13 cellular contexts compared by ENCODE assay signal in genomic region chr1:164608651-164609057, GRCh38. TPM values are rescaled to one million over a fixed set of nuclear protein-coding genes. Genes with fewer than 3 reads are reported as not detected.
DNase-seq lines count a peak whose midpoint lies in the region; ATAC-seq, FAIRE-seq and TF ChIP-seq lines count a peak whose summit lies in the region.
"Had no signal": no experiment of that assay in that cellular context is flagged by ENCODE, and none has a peak within 500 bp of the region (broad histone marks: within the 10 kb centered on the region; RNA-seq: fewer than 3 reads in every experiment).

No MANE protein-coding gene starts in this region.

- H3K4me3 Mint-ChIP-seq in activated CD4-positive, alpha-beta T cell treated with anti-CD3 and anti-CD28 coated beads for 36 hours: no peak overlapping the region

- H2AK9ac ChIP-seq in IMR-90 (replicated peaks; ENCODE audit: low read depth, low read length, poor library complexity): peak overlapping the region; percentile 79

- ATAC-seq in A549 (no peak), IMR-90 (ENCODE audit: low read depth) (peak; percentile 65), omental fat pad (ENCODE audit: low FRiP score) (peak; percentile 38)
- ATAC-seq in activated CD4-positive, alpha-beta T cell treated with anti-CD3 and anti-CD28 coated beads for 36 hours: no peak

- no peaks in the 10 kb centered on the region for H3K36me3 Mint-ChIP-seq in activated CD4-positive, alpha-beta T cell treated with anti-CD3 and anti-CD28 coated beads for 36 hours (ENCODE audit: low read depth)

- FAIRE-seq in A549 (lab: Jason Lieb, UNC): no peak
- FAIRE-seq: GM19239 had no signal

- no peak overlapping the region for H3K23ac ChIP-seq in IMR-90 (ENCODE audit: low read depth, low read length)

- no peak overlapping the region; a peak in 1 of 4 replicates for H4K8ac ChIP-seq in IMR-90 (ENCODE audit: low read depth in 2 of 2, low read length in 2 of 2)

- H3K56ac ChIP-seq in IMR-90 (ENCODE audit: extremely low read depth, insufficient read depth, low read length): no peak overlapping the region

- CTCF ChIA-PET in A549 (lab: Yijun Ruan, JAX): no interaction called here
- CTCF ChIA-PET in IMR-90 (lab: Yijun Ruan, JAX): interaction anchor here (1.1 kb wide), 1 partner anchor 17 kb away, joined by 4 read pairs; no protein-coding TSS in a partner anchor
- CTCF ChIA-PET in activated CD4-positive, alpha-beta T cell treated with anti-CD3 and anti-CD28 coated beads for 36 hours (lab: Charles Lee): no interaction called here

- TF ChIP-seq POLR2A in A549 (IDR thresholded peaks at IDR 0.05; ENCODE audit: low read length): no peak
- TF ChIP-seq POLR2A in IMR-90 (IDR thresholded peaks at IDR 0.05; ENCODE audit: low read depth, low read length): no peak

- in situ Hi-C loops in IMR-90 (cut with MboI; ENCODE audit: low sequenced_read_pairs): no loop called here

- H3K9ac ChIP-seq in IMR-90 (ENCODE audit: low read depth, low read length): no peak overlapping the region

- BruUV-seq in IMR-90 (replicated peaks; lab: Mats Ljungman, UMichigan): no TSS peak

- H3K14ac ChIP-seq in IMR-90 (replicated peaks; ENCODE audit: low read depth, low read length): peak overlapping the region; percentile 36; the same call in 1 of the 2 replicates

- H3K9me3 ChIP-seq in A549 (no peaks in the 10 kb centered on the region), IMR-90 (ENCODE audit: control insufficient read depth, insufficient read depth, low read length) (no peaks in the 10 kb centered on the region), WERI-Rb-1 (ENCODE audit: severe bottlenecking) (no peaks in the 10 kb centered on the region)
- H3K9me3 ChIP-seq: Caco-2 had no signal

- no peaks in the 10 kb centered on the region for H3K27me3 ChIP-seq in IMR-90 (ENCODE audit: control insufficient read depth, insufficient read depth, low read length)
- H3K27me3 ChIP-seq in WERI-Rb-1 (ENCODE audit: insufficient read depth, low read depth, severe bottlenecking): no peaks in the 10 kb centered on the region

- H3K4me2 ChIP-seq in A549 (0 out of 3 replicates have a peak overlapping the region, but pooled peaks have one; percentile 23), IMR-90 (ENCODE audit: low read depth, low read length) (peak overlapping the region; percentile 77; the same call in 1 of the 2 replicates)

- no peaks in the 10 kb centered on the region for H3K4me1 Mint-ChIP-seq in activated CD4-positive, alpha-beta T cell treated with anti-CD3 and anti-CD28 coated beads for 36 hours

- POLR2A ChIA-PET in A549 (lab: Yijun Ruan, JAX) (no interaction called here), IMR-90 (lab: Charles Lee; ENCODE audit: unreplicated experiment) (no interaction called here)
- POLR2A ChIA-PET in activated CD4-positive, alpha-beta T cell treated with anti-CD3 and anti-CD28 coated beads for 36 hours (lab: Charles Lee): interaction anchor here (0.7 kb wide), 1 partner anchor 85 kb away, joined by 8 read pairs; no protein-coding TSS in a partner anchor

- H3K18ac ChIP-seq in IMR-90 (ENCODE audit: low read depth, low read length): peak overlapping the region; percentile 81; the same call in 1 of the 2 replicates

- no peaks in the 10 kb centered on the region for H3K27me3 Mint-ChIP-seq in activated CD4-positive, alpha-beta T cell treated with anti-CD3 and anti-CD28 coated beads for 36 hours

- no peak overlapping the region for H4K91ac ChIP-seq in IMR-90 (ENCODE audit: insufficient read depth, low read depth, low read length)

- H3K27ac ChIP-seq in A549: peak overlapping the region in 1 of 2 experiments; percentile 54; a peak in 2 of 6 replicates
- H3K27ac ChIP-seq in IMR-90 (ENCODE audit: insufficient read depth, low read length): peak overlapping the region; percentile 95; the same call in 1 of the 2 replicates
- no peak overlapping the region for H3K27ac ChIP-seq in WERI-Rb-1

- no peak for TF ChIP-seq RAD21 in A549 (conservative IDR thresholded peaks at IDR 0.05 in 1 of 2, IDR thresholded peaks at IDR 0.05 in 1 of 2)
- no peak for TF ChIP-seq RAD21 in IMR-90 (IDR thresholded peaks at IDR 0.05; ENCODE audit: low read length)

- H3K4me3 ChIP-seq in A549 (no peak overlapping the region), IMR-90 (ENCODE audit: insufficient read depth, low read depth, low read length) (no peak overlapping the region), fibroblast of mammary gland (ENCODE audit: control insufficient read depth, low read depth, low read length) (no peak overlapping the region), WERI-Rb-1 (ENCODE audit: low read depth, low read length) (no peak overlapping the region)

- peak overlapping the region; percentile 71; the same call in 1 of the 2 replicates for H3K4ac ChIP-seq in IMR-90 (ENCODE audit: low read depth, low read length)

- H2BK15ac ChIP-seq in IMR-90 (ENCODE audit: low read depth, low read length): no peak overlapping the region

- peaks cover 12% of the 10 kb centered on the region for H3K9me1 ChIP-seq in IMR-90 (ENCODE audit: insufficient read depth, low read length)

- TF ChIP-seq CTCF in A549 (IDR thresholded peaks at IDR 0.05): no peak
- no peak for TF ChIP-seq CTCF in IMR-90 (conservative IDR thresholded peaks at IDR 0.05; ENCODE audit: low read depth, low read length)
- TF ChIP-seq CTCF in fibroblast of mammary gland (conservative IDR thresholded peaks at IDR 0.05; ENCODE audit: control insufficient read depth, insufficient read depth, low read depth, low read length): no peak
- no peak for TF ChIP-seq CTCF in omental fat pad (IDR thresholded peaks at IDR 0.05)
- no peak for TF ChIP-seq CTCF in WERI-Rb-1 (IDR thresholded peaks at IDR 0.05; ENCODE audit: low read depth, low read length)

- DNase-seq in A549 (ENCODE audit: low read depth in 1 of 2, low spot score in 1 of 2) (no peak), IMR-90 (peak; percentile 35), fibroblast of mammary gland (ENCODE audit: low read depth) (peak; percentile 26), omental fat pad (ENCODE audit: low spot score) (no peak), RPMI8226 (no peak), WERI-Rb-1 (no peak), posterior cingulate gyrus (no peak)
- DNase-seq in activated CD4-positive, alpha-beta T cell treated with anti-CD3 and anti-CD28 coated beads for 36 hours: no peak
- DNase-seq: Caco-2; effector CD4-positive, alpha-beta T cell; foreskin melanocyte; occipital lobe had no signal

- no peak overlapping the region for H2BK5ac ChIP-seq in IMR-90 (ENCODE audit: low read depth, low read length, poor library complexity, severe bottlenecking)

- H2BK20ac ChIP-seq in IMR-90 (ENCODE audit: low read depth, low read length): peak overlapping the region; percentile 59

- 0 out of 2 replicates have a peak overlapping the region, but pooled peaks have one; percentile 64 for H2AK5ac ChIP-seq in IMR-90 (ENCODE audit: low read depth, low read length)

- H4K5ac ChIP-seq in IMR-90 (ENCODE audit: low read depth, low read length): no peak overlapping the region; the same call in 1 of the 2 replicates

- peak overlapping the region; percentile 82 for H2BK120ac ChIP-seq in IMR-90 (ENCODE audit: low read depth, low read length)

- H3K4me1 ChIP-seq in A549 (peaks cover 78% of the 10 kb centered on the region), IMR-90 (ENCODE audit: control insufficient read depth, insufficient read depth, low read length) (peaks cover 23% of the 10 kb centered on the region)

- H3K79me1 ChIP-seq in IMR-90 (ENCODE audit: low read depth in 1 of 2, low read length in 2 of 2): peaks cover 11 to 27% of the 10 kb centered on the region in 2 experiments; a peak in 3 of 4 replicates

- no peak overlapping the region for H3K27ac Mint-ChIP-seq in activated CD4-positive, alpha-beta T cell treated with anti-CD3 and anti-CD28 coated beads for 36 hours

- no peak overlapping the region for H2AFZ ChIP-seq in IMR-90 (replicated peaks; ENCODE audit: low read length, poor library complexity)

- H3K36me3 ChIP-seq in IMR-90 (ENCODE audit: control insufficient read depth, insufficient read depth, low read length): peaks cover 3% of the 10 kb centered on the region; the same call in 1 of the 2 replicates
- H3K36me3 ChIP-seq in WERI-Rb-1: no peaks in the 10 kb centered on the region; the same call in 1 of the 2 replicates

- dilution Hi-C loops in IMR-90 (cut with HindIII; ENCODE audit: low sequenced_read_pairs, unreplicated experiment): no loop called here

- TF ChIP-seq EP300 in A549 (IDR thresholded peaks at IDR 0.05): no peak

- intact Hi-C loops in IMR-90 (cut with micrococcal nuclease): loop anchor here (5.0 to 10.0 kb wide), 2 partner anchors 166 to 466 kb away; no protein-coding TSS in a partner anchor
- intact Hi-C loops in posterior cingulate gyrus (cut with DNase I): no loop called here
- intact Hi-C loops in activated CD4-positive, alpha-beta T cell treated with anti-CD3 and anti-CD28 coated beads for 36 hours (cut with DNase I, micrococcal nuclease): no loop called here

- no peaks in the 10 kb centered on the region for H4K20me1 ChIP-seq in IMR-90 (ENCODE audit: insufficient read depth, low read length)

- no peaks in the 10 kb centered on the region for H3K9me3 Mint-ChIP-seq in activated CD4-positive, alpha-beta T cell treated with anti-CD3 and anti-CD28 coated beads for 36 hours (ENCODE audit: low read depth)

TF ChIP-seq in IMR-90, 13 proteins besides CTCF, POLR2A, EP300 and RAD21 (continues in another document):
- TF ChIP-seq MXI1 (IDR thresholded peaks at IDR 0.05; ENCODE audit: borderline replicate concordance, low read depth, low read length) (no peak), ELK1 (IDR thresholded peaks at IDR 0.05; ENCODE audit: borderline replicate concordance, low read depth, low read length) (no peak), BHLHE40 (IDR thresholded peaks at IDR 0.05; ENCODE audit: low read depth, low read length) (no peak)

RNA-seq across cellular contexts. Expression of gene PBX1, which starts 49.7 kb away (rescaled TPM):
- 61.5 and 62.8 TPM in 2 replicates for polyA plus RNA-seq in A549 (2011; rRNA removed)
- 32.7 and 37.4 TPM in 2 replicates for polyA plus RNA-seq in A549 (2012; cell fraction: cytosol; rRNA removed)
- polyA plus RNA-seq in A549 (2012; cell fraction: nucleus; rRNA removed): 28.1 and 30.0 TPM in 2 replicates
- polyA plus RNA-seq in A549 (2017; fragmentation: RNase III; extraction: RNeasy Plus Mini Kit Qiagen cat#74134 plus additional on column Dnase treatment): 46.5 to 53.4 TPM (median 47.8 TPM) in 3 replicates
- 101 and 102 TPM in 2 replicates for polyA minus RNA-seq in A549 (2011; rRNA and poly(A)+ RNA removed)
- total RNA-seq in IMR-90 (2012; rRNA removed): 17.5 and 17.9 TPM in 2 replicates
- polyA plus RNA-seq in IMR-90 (2012; rRNA removed): 12.3 and 13.9 TPM in 2 replicates
- 7.1 and 11.7 TPM in 2 replicates for polyA plus RNA-seq in IMR-90 (2012; cell fraction: cytosol; rRNA removed)
- 8.2 and 17.8 TPM in 2 replicates for polyA plus RNA-seq in IMR-90 (2012; cell fraction: nucleus; rRNA removed; ENCODE audit: low replicate concordance)
- total RNA-seq in omental fat pad: 10 to 100 TPM; 33.3 to 61.8 (median 56.2) TPM
- total RNA-seq in activated CD4-positive, alpha-beta T cell treated with anti-CD3 and anti-CD28 coated beads for 36 hours: under 1 TPM; 0.18 to 0.37 TPM

Comparison
In these comparisons a context has a peak if more than half of its experiments do, and no peak if none do; other contexts are left out.
1. ATAC-seq: peak in IMR-90 (single experiment) and omental fat pad (single experiment); none in A549 (0 of 2) and activated CD4-positive, alpha-beta T cell treated with anti-CD3 and anti-CD28 coated beads for 36 hours (single experiment).
2. DNase-seq: peak in IMR-90 (single experiment) and fibroblast of mammary gland (single experiment); none in A549 (0 of 2), omental fat pad (single experiment), RPMI8226 (single experiment), WERI-Rb-1 (single experiment), posterior cingulate gyrus (0 of 10) and activated CD4-positive, alpha-beta T cell treated with anti-CD3 and anti-CD28 coated beads for 36 hours (single experiment).
3. RNA of gene PBX1, which starts 49.7 kb away (total RNA-seq): 33.3 to 61.8 TPM in omental fat pad and 17.5 to 17.9 TPM in IMR-90; 0.18 to 0.37 TPM in activated CD4-positive, alpha-beta T cell treated with anti-CD3 and anti-CD28 coated beads for 36 hours; every median in the first group is over 10 times any median in the second.